1 cellular context compared by ENCODE assay signal in genomic region chr9:136709454-136710109, GRCh38.
TF ChIP-seq lines count a peak whose summit lies in the region.

No MANE protein-coding gene starts in this region.

TF ChIP-seq in H1, 55 proteins besides CTCF, POLR2A, EP300 and RAD21:
- TF ChIP-seq ATF2 (IDR thresholded peaks at IDR 0.05; ENCODE audit: low read length): no peak
- TF ChIP-seq CEBPB (IDR thresholded peaks at IDR 0.05; ENCODE audit: low read depth, low read length): no peak
- no peak for TF ChIP-seq RFX5 (IDR thresholded peaks at IDR 0.05; ENCODE audit: borderline replicate concordance, low read depth, low read length)
- TF ChIP-seq PHF8 (conservative IDR thresholded peaks at IDR 0.05; ENCODE audit: low read depth, low read length): no peak
- TF ChIP-seq BACH1 (IDR thresholded peaks at IDR 0.05; ENCODE audit: low read length): no peak
- no peak for TF ChIP-seq SIN3A (conservative IDR thresholded peaks at IDR 0.05 in 1 of 2, IDR thresholded peaks at IDR 0.05 in 1 of 2; ENCODE audit: low read depth in 1 of 2, low read length in 2 of 2)
- TF ChIP-seq GTF2F1 (IDR thresholded peaks at IDR 0.05; ENCODE audit: borderline replicate concordance, low read depth, low read length): no peak
- TF ChIP-seq SUZ12 (IDR thresholded peaks at IDR 0.05; ENCODE audit: low read length): no peak
- TF ChIP-seq CHD7 (IDR thresholded peaks at IDR 0.05; ENCODE audit: insufficient replicate concordance, low read length): no peak
- no peak for TF ChIP-seq YY1 (IDR thresholded peaks at IDR 0.05; ENCODE audit: low read depth, low read length)
